Comparison of ENCODE assay signal across 10 cellular contexts in the genomic region with DNA sequence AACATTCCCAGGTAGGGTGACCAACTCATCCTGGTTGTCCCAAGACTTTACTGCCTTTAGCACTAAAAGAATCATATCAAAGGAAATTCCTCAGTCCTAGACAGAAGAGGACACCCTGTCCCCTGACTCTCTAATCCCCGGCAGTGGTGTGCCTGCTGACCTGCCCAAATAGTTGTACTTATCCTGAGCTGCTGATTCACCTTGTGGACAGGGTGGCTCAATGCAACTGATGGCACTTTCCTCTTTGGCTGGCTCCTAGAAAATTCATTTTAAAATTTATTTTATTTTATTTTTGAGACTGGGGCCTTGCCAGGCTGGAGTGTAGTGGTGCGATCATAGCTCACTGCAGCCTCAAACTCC.
DNase-seq lines count a peak whose midpoint lies in the region; ATAC-seq and TF ChIP-seq lines count a peak whose summit lies in the region.
"Had no signal": no experiment of that assay in that cellular context is flagged by ENCODE, and none has a peak within 500 bp of the region (broad histone marks: within the 10 kb centered on the region; RNA-seq: fewer than 3 reads in every experiment).

No MANE protein-coding gene starts in this region.

- ATAC-seq in body of pancreas (peak; percentile 58), heart right ventricle (peak in 6 of 8 donors; percentile 19 to 65 (median 53)), GM18870 (IDR thresholded peaks at IDR 0.05; ENCODE audit: unreplicated experiment) (no peak), HG02885 (IDR thresholded peaks at IDR 0.05; ENCODE audit: poor library complexity, unreplicated experiment) (no peak)

- 46 to 68% methylated on average over 2 of the region's 2 CpGs for WGBS in body of pancreas, 2 donors
- 83 to 85% methylated on average over 2 of the region's 2 CpGs for WGBS in heart right ventricle, 2 donors

- H3K4me3 Mint-ChIP-seq in CD14-positive monocyte, result no peak overlapping the region
- no peak overlapping the region for H3K4me3 Mint-ChIP-seq in T-helper 2 cell treated with Interferon-gamma antibody and Interleukin-4, amounts not matched to agents 5 μg/mL and 100 μg/mL, for 36 hours

- H3K27ac ChIP-seq in body of pancreas (peak overlapping the region in 3 of 4 donors; percentile 82 to 93 (median 91)), heart right ventricle (peak overlapping the region; percentile 65 to 92 (median 79))

- TF ChIP-seq CTCF in body of pancreas (IDR thresholded peaks at IDR 0.05), result peak in 4 of 7 experiments; percentile 8 to 41 (median 32)
- TF ChIP-seq CTCF in heart right ventricle (IDR thresholded peaks at IDR 0.05), result no peak
- TF ChIP-seq CTCF in retinal pigment epithelial cell (conservative IDR thresholded peaks at IDR 0.05; ENCODE audit: low read depth, low read length), result peak; percentile 32
- TF ChIP-seq CTCF in CD14-positive monocyte (IDR thresholded peaks at IDR 0.05), result no peak

- H3K27me3 ChIP-seq in body of pancreas (no peaks in the 10 kb centered on the region), heart right ventricle (no peaks in the 10 kb centered on the region)

- H3K9me3 ChIP-seq in body of pancreas (no peaks in the 10 kb centered on the region), heart right ventricle (no peaks in the 10 kb centered on the region)

- DNase-seq in ACHN (peak; percentile 21), body of pancreas (peak in 3 of 4 donors; percentile 51 to 69 (median 58)), heart right ventricle (no peak), retinal pigment epithelial cell (ENCODE audit: low read depth) (no peak), CD14-positive monocyte (ENCODE audit: low spot score) (no peak)
- DNase-seq in T-helper 2 cell treated with Interferon-gamma antibody and Interleukin-4, amounts not matched to agents 5 μg/mL and 100 μg/mL, for 36 hours (ENCODE audit: low spot score), result no peak
- DNase-seq: DMS79 treated with DMSO at 0.1 percent for 48 hours, NCI-H1436 had no signal

- H3K4me1 ChIP-seq in body of pancreas (peaks cover 67% of the 10 kb centered on the region), heart right ventricle (peaks cover 3 to 27% (median 18%) of the 10 kb centered on the region in 9 donors)

- H3K27ac Mint-ChIP-seq in CD14-positive monocyte, result no peak overlapping the region
- H3K27ac Mint-ChIP-seq in T-helper 2 cell treated with Interferon-gamma antibody and Interleukin-4, amounts not matched to agents 5 μg/mL and 100 μg/mL, for 36 hours, result no peak overlapping the region

- TF ChIP-seq POLR2A in body of pancreas (IDR thresholded peaks at IDR 0.05), result no peak

- H3K27me3 Mint-ChIP-seq in CD14-positive monocyte (ENCODE audit: low read depth in 3 of 3), result peaks cover 0 to 3% (median 0%) of the 10 kb centered on the region in 3 donors
- H3K27me3 Mint-ChIP-seq in T-helper 2 cell treated with Interferon-gamma antibody and Interleukin-4, amounts not matched to agents 5 μg/mL and 100 μg/mL, for 36 hours (ENCODE audit: low read depth), result no peaks in the 10 kb centered on the region

- H3K9me3 Mint-ChIP-seq in CD14-positive monocyte, result peaks cover 0 to 2% (median 0%) of the 10 kb centered on the region in 7 donors
- H3K9me3 Mint-ChIP-seq in T-helper 2 cell treated with Interferon-gamma antibody and Interleukin-4, amounts not matched to agents 5 μg/mL and 100 μg/mL, for 36 hours, result no peaks in the 10 kb centered on the region

- intact Hi-C loops in body of pancreas (cut with DNase I) (no loop called here), heart right ventricle (cut with DNase I) (no loop called here), CD14-positive monocyte (cut with micrococcal nuclease) (no loop called here)

- in situ Hi-C loops in ACHN (cut with HindIII; ENCODE audit: low pct_ligation_motif_present, low pct_unique_long_range_greater_than_20kb, low sequenced_read_pairs), result no loop called here

- H3K4me3 ChIP-seq in body of pancreas, result no peak overlapping the region
- H3K4me3 ChIP-seq in heart right ventricle, result no peak overlapping the region
- H3K4me3 ChIP-seq in retinal pigment epithelial cell (ENCODE audit: low read length), result no peak overlapping the region

- no peaks in the 10 kb centered on the region for H3K36me3 ChIP-seq in body of pancreas (replicated peaks in 1 of 2; ENCODE audit: insufficient read depth in 1 of 2, low read depth in 2 of 2)
- no peaks in the 10 kb centered on the region for H3K36me3 ChIP-seq in heart right ventricle

- peaks cover 2% of the 10 kb centered on the region for H3K4me1 Mint-ChIP-seq in CD14-positive monocyte
- peaks cover 15% of the 10 kb centered on the region for H3K4me1 Mint-ChIP-seq in T-helper 2 cell treated with Interferon-gamma antibody and Interleukin-4, amounts not matched to agents 5 μg/mL and 100 μg/mL, for 36 hours (ENCODE audit: low read depth)

- no peaks in the 10 kb centered on the region for H3K36me3 Mint-ChIP-seq in CD14-positive monocyte
- H3K36me3 Mint-ChIP-seq in T-helper 2 cell treated with Interferon-gamma antibody and Interleukin-4, amounts not matched to agents 5 μg/mL and 100 μg/mL, for 36 hours (ENCODE audit: low read depth), result no peaks in the 10 kb centered on the region

Comparison
In these comparisons a context has a peak if more than half of its experiments do, and no peak if none do; other contexts are left out.
1. DNase-seq: peak in ACHN (single experiment) and body of pancreas (3 of 4); none in heart right ventricle (0 of 2), retinal pigment epithelial cell (single experiment), CD14-positive monocyte (single experiment) and T-helper 2 cell treated with Interferon-gamma antibody and Interleukin-4, amounts not matched to agents 5 μg/mL and 100 μg/mL, for 36 hours (single experiment).
2. ATAC-seq: peak in body of pancreas (single experiment) and heart right ventricle (6 of 8); none in GM18870 (single experiment) and HG02885 (single experiment).
3. CTCF ChIP-seq: peak in body of pancreas (4 of 7) and retinal pigment epithelial cell (single experiment); none in heart right ventricle (0 of 9) and CD14-positive monocyte (single experiment).